8 cellular contexts compared by ENCODE assay signal in genomic region chrX:123830309-123830708, GRCh38. TPM values are rescaled to one million over a fixed set of nuclear protein-coding genes. Genes with fewer than 3 reads are reported as not detected.
A peak's percentile ranks its signal among the peaks of the same experiment; 100 is the strongest.
DNase-seq lines count a peak whose midpoint lies in the region; ATAC-seq and TF ChIP-seq lines count a peak whose summit lies in the region.

No MANE protein-coding gene starts in this region.

- no peaks in the 10 kb centered on the region for H3K27me3 ChIP-seq in ascending aorta

- peaks cover 7% of the 10 kb centered on the region for H3K27me3 Mint-ChIP-seq in activated T-helper 17 cell treated with anti-CD3 and anti-CD28 coated beads, Interleukin-2, amount 50 U/mL, for 72 hours

- H3K27ac ChIP-seq in ascending aorta: no peak overlapping the region

- no peaks in the 10 kb centered on the region for H3K9me3 Mint-ChIP-seq in activated T-helper 17 cell treated with anti-CD3 and anti-CD28 coated beads, Interleukin-2, amount 50 U/mL, for 72 hours

- no peaks in the 10 kb centered on the region for H3K36me3 Mint-ChIP-seq in activated T-helper 17 cell treated with anti-CD3 and anti-CD28 coated beads, Interleukin-2, amount 50 U/mL, for 72 hours (ENCODE audit: low read depth)

- H3K4me1 Mint-ChIP-seq in activated T-helper 17 cell treated with anti-CD3 and anti-CD28 coated beads, Interleukin-2, amount 50 U/mL, for 72 hours: no peaks in the 10 kb centered on the region

- H3K4me1 ChIP-seq in ascending aorta: no peaks in the 10 kb centered on the region

- peak; percentile 96 for ATAC-seq in GM21423 (IDR thresholded peaks at IDR 0.05; ENCODE audit: unreplicated experiment)
- ATAC-seq in HG03520 (IDR thresholded peaks at IDR 0.05; ENCODE audit: unreplicated experiment): peak; percentile 77
- ATAC-seq in activated T-helper 17 cell treated with anti-CD3 and anti-CD28 coated beads, Interleukin-2, amount 50 U/mL, for 72 hours (replicated peaks): peak; percentile 81

- H3K9me3 ChIP-seq in ascending aorta: no peaks in the 10 kb centered on the region

- no peak overlapping the region for H3K4me3 ChIP-seq in ascending aorta

- H3K4me3 Mint-ChIP-seq in activated T-helper 17 cell treated with anti-CD3 and anti-CD28 coated beads, Interleukin-2, amount 50 U/mL, for 72 hours: no peak overlapping the region

- peak; percentile 32 for DNase-seq in NCI-H2107 treated with DMSO at 0.1 percent for 48 hours (lab: John Stamatoyannopoulos, UW; ENCODE audit: unreplicated experiment)
- DNase-seq in NCI-H2107 (lab: John Stamatoyannopoulos, UW): no peak
- DNase-seq in stimulated activated CD8-positive, alpha-beta memory T cell treated with anti-CD3 and anti-CD28 coated beads, Interleukin-4, amount 100 ng/mL, for 48 hours: peak; percentile 28
- DNase-seq in NCI-H524 (lab: John Stamatoyannopoulos, UW): no peak
- DNase-seq in ascending aorta (ENCODE audit: low spot score in 2 of 2): no peak

- no peaks in the 10 kb centered on the region for H3K36me3 ChIP-seq in ascending aorta

- no peak for TF ChIP-seq CTCF in ascending aorta (IDR thresholded peaks at IDR 0.05)

- intact Hi-C loops in ascending aorta (cut with DNase I): loop anchor here (10.0 kb wide), 1 partner anchor 134 kb away; the partner anchor contains the start of gene STAG2

- H3K27ac Mint-ChIP-seq in activated T-helper 17 cell treated with anti-CD3 and anti-CD28 coated beads, Interleukin-2, amount 50 U/mL, for 72 hours: peak overlapping the region; percentile 46

RNA-seq across cellular contexts. Expression of gene XIAP, which starts 29.5 kb away (rescaled TPM):
- 10 to 100 TPM; 27.0 to 33.4 TPM for total RNA-seq in activated T-helper 17 cell treated with anti-CD3 and anti-CD28 coated beads, Interleukin-2, amount 50 U/mL, for 72 hours
- total RNA-seq in ascending aorta: 22.9 TPM

Comparison
In these comparisons a context has a peak if more than half of its experiments do, and no peak if none do; other contexts are left out.
1. DNase-seq: peak in NCI-H2107 treated with DMSO at 0.1 percent for 48 hours (single experiment) and stimulated activated CD8-positive, alpha-beta memory T cell treated with anti-CD3 and anti-CD28 coated beads, Interleukin-4, amount 100 ng/mL, for 48 hours (single experiment); none in NCI-H2107 (single experiment), NCI-H524 (0 of 2) and ascending aorta (0 of 2).
2. Peak in every context shown above with its lines, with median percentiles within 50 percentile points of each other: ATAC-seq.